Comparison of ENCODE assay signal across 1 cellular context in the genomic region with DNA sequence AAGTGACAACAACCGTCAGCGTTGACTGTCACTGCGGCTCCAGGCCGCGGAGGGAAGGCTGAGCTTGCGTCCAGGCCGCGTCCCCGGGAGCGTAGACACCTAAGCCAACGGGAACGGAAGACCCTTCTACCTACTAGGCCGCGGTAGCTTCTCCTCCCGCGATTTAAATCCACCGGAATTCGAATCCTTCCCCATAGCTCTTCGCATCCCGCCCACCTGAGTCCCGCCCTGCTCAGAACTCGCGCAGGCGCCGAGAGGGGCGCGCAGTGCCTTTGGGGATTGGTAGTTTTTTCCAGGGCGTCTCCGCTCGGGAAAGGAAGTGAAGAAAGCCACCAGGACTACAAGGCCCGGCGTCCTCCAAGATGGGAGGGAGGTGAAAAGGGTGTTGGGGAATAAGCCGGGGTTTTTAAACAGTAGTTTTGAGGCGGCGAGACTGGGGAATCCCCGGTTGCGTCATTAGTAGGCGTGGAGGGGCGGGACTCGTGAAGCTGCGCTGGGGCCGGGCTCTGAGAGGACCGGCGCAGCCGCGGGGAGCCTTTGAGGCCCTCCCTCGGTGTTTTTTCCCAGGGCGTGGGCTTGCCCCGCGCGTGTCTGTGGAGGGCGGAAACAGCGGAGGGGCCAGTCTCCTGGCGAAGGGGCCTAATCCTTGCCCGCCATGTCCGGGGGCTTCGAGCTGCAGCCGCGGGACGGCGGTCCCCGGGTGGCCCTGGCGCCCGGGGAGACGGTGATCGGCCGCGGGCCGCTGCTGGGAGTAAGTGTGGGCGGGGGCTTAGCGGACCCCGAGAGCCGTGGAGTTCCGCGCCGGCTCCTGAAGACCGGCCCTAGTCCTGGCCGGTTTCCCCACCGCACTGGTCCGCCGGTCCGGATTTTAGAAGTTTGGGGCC.
A peak's percentile ranks its signal among the peaks of the same experiment; 100 is the strongest.
TF ChIP-seq lines count a peak whose summit lies in the region.

A gene with protein sequence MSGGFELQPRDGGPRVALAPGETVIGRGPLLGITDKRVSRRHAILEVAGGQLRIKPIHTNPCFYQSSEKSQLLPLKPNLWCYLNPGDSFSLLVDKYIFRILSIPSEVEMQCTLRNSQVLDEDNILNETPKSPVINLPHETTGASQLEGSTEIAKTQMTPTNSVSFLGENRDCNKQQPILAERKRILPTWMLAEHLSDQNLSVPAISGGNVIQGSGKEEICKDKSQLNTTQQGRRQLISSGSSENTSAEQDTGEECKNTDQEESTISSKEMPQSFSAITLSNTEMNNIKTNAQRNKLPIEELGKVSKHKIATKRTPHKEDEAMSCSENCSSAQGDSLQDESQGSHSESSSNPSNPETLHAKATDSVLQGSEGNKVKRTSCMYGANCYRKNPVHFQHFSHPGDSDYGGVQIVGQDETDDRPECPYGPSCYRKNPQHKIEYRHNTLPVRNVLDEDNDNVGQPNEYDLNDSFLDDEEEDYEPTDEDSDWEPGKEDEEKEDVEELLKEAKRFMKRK (plus strand): TSS at position 509 of the 884 bp plus-strand sequence. CDS start 147 bp downstream, at position 656.
A gene with protein sequence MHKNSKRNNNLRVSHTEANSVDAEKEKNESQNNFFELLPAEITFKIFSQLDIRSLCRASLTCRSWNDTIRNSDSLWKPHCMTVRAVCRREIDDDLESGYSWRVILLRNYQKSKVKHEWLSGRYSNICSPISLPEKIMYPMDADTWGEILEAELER (minus strand): TSS at position 218 of the 884 bp plus-strand sequence. CDS start 2,149 bp downstream, outside the sequence.

TF ChIP-seq in SK-N-SH, 30 proteins besides CTCF, POLR2A, EP300 and RAD21 (continued from another document):
- TF ChIP-seq, protein P1, sequence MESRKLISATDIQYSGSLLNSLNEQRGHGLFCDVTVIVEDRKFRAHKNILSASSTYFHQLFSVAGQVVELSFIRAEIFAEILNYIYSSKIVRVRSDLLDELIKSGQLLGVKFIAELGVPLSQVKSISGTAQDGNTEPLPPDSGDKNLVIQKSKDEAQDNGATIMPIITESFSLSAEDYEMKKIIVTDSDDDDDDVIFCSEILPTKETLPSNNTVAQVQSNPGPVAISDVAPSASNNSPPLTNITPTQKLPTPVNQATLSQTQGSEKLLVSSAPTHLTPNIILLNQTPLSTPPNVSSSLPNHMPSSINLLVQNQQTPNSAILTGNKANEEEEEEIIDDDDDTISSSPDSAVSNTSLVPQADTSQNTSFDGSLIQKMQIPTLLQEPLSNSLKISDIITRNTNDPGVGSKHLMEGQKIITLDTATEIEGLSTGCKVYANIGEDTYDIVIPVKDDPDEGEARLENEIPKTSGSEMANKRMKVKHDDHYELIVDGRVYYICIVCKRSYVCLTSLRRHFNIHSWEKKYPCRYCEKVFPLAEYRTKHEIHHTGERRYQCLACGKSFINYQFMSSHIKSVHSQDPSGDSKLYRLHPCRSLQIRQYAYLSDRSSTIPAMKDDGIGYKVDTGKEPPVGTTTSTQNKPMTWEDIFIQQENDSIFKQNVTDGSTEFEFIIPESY (IDR thresholded peaks at IDR 0.05; ENCODE audit: borderline replicate concordance, low read depth): peak; percentile 88; the same call in 1 of the 2 replicates
- TF ChIP-seq TEAD4 (IDR thresholded peaks at IDR 0.05; ENCODE audit: borderline replicate concordance, insufficient read depth): no peak
